20 cellular contexts compared by ENCODE assay signal in genomic region chr9:94586316-94586715, GRCh38. TPM values are rescaled to one million over a fixed set of nuclear protein-coding genes. Genes with fewer than 3 reads are reported as not detected.
A peak's percentile ranks its signal among the peaks of the same experiment; 100 is the strongest.
DNase-seq lines count a peak whose midpoint lies in the region; TF ChIP-seq lines count a peak whose summit lies in the region.
"Had no signal": no experiment of that assay in that cellular context is flagged by ENCODE, and none has a peak within 500 bp of the region (broad histone marks: within the 10 kb centered on the region; RNA-seq: fewer than 3 reads in every experiment).

No MANE protein-coding gene starts in this region.

- H2AFZ ChIP-seq in Loucy (ENCODE audit: low read length) (no peak overlapping the region), mesenchymal stem cell (ENCODE audit: low read depth, low read length) (no peak overlapping the region)

- no peaks in the 10 kb centered on the region for H3K79me2 ChIP-seq in Loucy (ENCODE audit: insufficient read depth, low read length)

- H3K36me3 Mint-ChIP-seq in CD8-positive, alpha-beta memory T cell: no peaks in the 10 kb centered on the region
- H3K36me3 Mint-ChIP-seq: activated naive CD4-positive, alpha-beta T cell treated with anti-CD3 and anti-CD28 coated beads, Interleukin-2, amount 50 U/mL, for 24 hours; immature natural killer cell had no signal

- no peaks in the 10 kb centered on the region for H3F3A ChIP-seq in Loucy (ENCODE audit: low read depth)

- no peak overlapping the region for H3K18ac ChIP-seq in mesenchymal stem cell (ENCODE audit: low read depth in 1 of 2, low read length in 2 of 2)

- H3K9me3 ChIP-seq in CD8-positive, alpha-beta memory T cell (ENCODE audit: low read length): no peaks in the 10 kb centered on the region
- H3K9me3 ChIP-seq in Loucy (ENCODE audit: insufficient read depth, low read depth, low read length) (no peaks in the 10 kb centered on the region), adipocyte (ENCODE audit: control insufficient read depth, low read length) (no peaks in the 10 kb centered on the region), mesenchymal stem cell (ENCODE audit: control insufficient read depth, low read length) (no peaks in the 10 kb centered on the region)
- H3K9me3 ChIP-seq: pancreas, thoracic aorta had no signal

- peak overlapping the region in 4 of 7 donors; percentile 24 to 57 (median 36) for H3K4me3 Mint-ChIP-seq in CD8-positive, alpha-beta memory T cell
- H3K4me3 Mint-ChIP-seq: activated naive CD4-positive, alpha-beta T cell treated with anti-CD3 and anti-CD28 coated beads, Interleukin-2, amount 50 U/mL, for 24 hours; CD4-positive, alpha-beta T cell; endodermal cell; immature natural killer cell had no signal

- H3K23ac ChIP-seq in mesenchymal stem cell (ENCODE audit: low read length in 2 of 2): no peak overlapping the region

- peaks cover 18 to 25% of the 10 kb centered on the region in 2 donors for H3K27me3 Mint-ChIP-seq in CD8-positive, alpha-beta memory T cell

- no peaks in the 10 kb centered on the region for H3K79me1 ChIP-seq in mesenchymal stem cell (replicated peaks; ENCODE audit: low read length, poor library complexity, severe bottlenecking)

- no peak for TF ChIP-seq CTCF in Loucy (conservative IDR thresholded peaks at IDR 0.05; ENCODE audit: low read length)

- CTCF ChIA-PET in CD8-positive, alpha-beta memory T cell (lab: Charles Lee): no interaction called here

- H2BK120ac ChIP-seq in mesenchymal stem cell (ENCODE audit: low read depth, low read length): no peak overlapping the region

- no peak overlapping the region for H3K27ac ChIP-seq in CD8-positive, alpha-beta memory T cell (ENCODE audit: low read depth, low read length)
- H3K27ac ChIP-seq in mesenchymal stem cell (ENCODE audit: low read length, poor library complexity, severe bottlenecking): peak overlapping the region; percentile 17
- H3K27ac ChIP-seq: HL-60, pancreas, thoracic aorta had no signal

- H2BK15ac ChIP-seq in mesenchymal stem cell (ENCODE audit: low read depth, poor library complexity, severe bottlenecking): no peak overlapping the region

- H3K36me3 ChIP-seq in CD8-positive, alpha-beta memory T cell (ENCODE audit: insufficient read depth, low read length): no peaks in the 10 kb centered on the region
- H3K36me3 ChIP-seq in Loucy (ENCODE audit: insufficient read depth, low read length) (no peaks in the 10 kb centered on the region), adipocyte (ENCODE audit: control insufficient read depth, insufficient read depth, low read length, severe bottlenecking) (no peaks in the 10 kb centered on the region), mesenchymal stem cell (ENCODE audit: control insufficient read depth in 1 of 2, insufficient read depth in 2 of 2, low read depth in 1 of 2, low read length in 2 of 2) (no peaks in the 10 kb centered on the region)
- H3K36me3 ChIP-seq: pancreas, thoracic aorta had no signal

- peak overlapping the region; percentile 40 for H3K4me2 ChIP-seq in Loucy (ENCODE audit: low read depth, low read length, poor library complexity, severe bottlenecking)
- H3K4me2 ChIP-seq in mesenchymal stem cell (ENCODE audit: low read length, poor library complexity, severe bottlenecking): no peak overlapping the region

- no peaks in the 10 kb centered on the region for H3K9me2 ChIP-seq in Loucy (replicated peaks; ENCODE audit: low read depth, low read length)

- no peaks in the 10 kb centered on the region for H3K9me3 Mint-ChIP-seq in CD8-positive, alpha-beta memory T cell
- H3K9me3 Mint-ChIP-seq: activated naive CD4-positive, alpha-beta T cell treated with anti-CD3 and anti-CD28 coated beads, Interleukin-2, amount 50 U/mL, for 24 hours; CD4-positive, alpha-beta T cell; endodermal cell; immature natural killer cell had no signal

- H3K9ac ChIP-seq in Loucy (ENCODE audit: low read depth, low read length, poor library complexity, severe bottlenecking) (no peak overlapping the region), adipocyte (ENCODE audit: low read length) (no peak overlapping the region), mesenchymal stem cell (ENCODE audit: low read length) (peak overlapping the region; percentile 54)

- peaks cover 12% of the 10 kb centered on the region for H3K4me1 ChIP-seq in CD8-positive, alpha-beta memory T cell (ENCODE audit: insufficient read depth, low read length)
- peaks cover 7% of the 10 kb centered on the region for H3K4me1 ChIP-seq in Loucy (ENCODE audit: insufficient read depth, low read length, poor library complexity, severe bottlenecking)
- H3K4me1 ChIP-seq in adipocyte (ENCODE audit: control insufficient read depth, insufficient read depth, low read length): peaks cover 5% of the 10 kb centered on the region
- peaks cover 6% of the 10 kb centered on the region for H3K4me1 ChIP-seq in mesenchymal stem cell (ENCODE audit: control insufficient read depth, insufficient read depth, low read depth, low read length)
- H3K4me1 ChIP-seq: pancreas had no signal

- H3K4ac ChIP-seq in mesenchymal stem cell (ENCODE audit: low read depth in 1 of 2, low read length in 2 of 2): no peak overlapping the region

- no peak overlapping the region for H2BK5ac ChIP-seq in mesenchymal stem cell (ENCODE audit: low read depth, low read length, poor library complexity, severe bottlenecking)

- H4K8ac ChIP-seq in mesenchymal stem cell (ENCODE audit: low read length): no peak overlapping the region

- no peak overlapping the region for H3K14ac ChIP-seq in mesenchymal stem cell (ENCODE audit: low read length in 2 of 2)

- no peak overlapping the region for H4K91ac ChIP-seq in mesenchymal stem cell (ENCODE audit: low read length)

- H3K4me3 ChIP-seq in CD8-positive, alpha-beta memory T cell (ENCODE audit: low read length): no peak overlapping the region
- H3K4me3 ChIP-seq in Loucy (ENCODE audit: low read length, poor library complexity, severe bottlenecking) (no peak overlapping the region), adipocyte (ENCODE audit: low read length) (peak overlapping the region; percentile 3), mesenchymal stem cell (ENCODE audit: insufficient read depth in 1 of 2, low read depth in 1 of 2, low read length in 2 of 2) (peak overlapping the region in 1 of 2 experiments; percentile 61)
- H3K4me3 ChIP-seq: pancreas, thoracic aorta had no signal

- WGBS in mesenchymal stem cell: 100% methylated on average over 1 of the region's 4 CpGs

- POLR2A ChIA-PET in CD8-positive, alpha-beta memory T cell (lab: Charles Lee): no interaction called here

- DNase-seq in CD8-positive, alpha-beta memory T cell: no peak
- no peak for DNase-seq in adipocyte (ENCODE audit: low read depth)
- no peak for DNase-seq in mesenchymal stem cell
- DNase-seq in NCI-H2107 (lab: John Stamatoyannopoulos, UW): no peak
- DNase-seq in foreskin melanocyte: no peak
- DNase-seq in NCI-H146 (lab: John Stamatoyannopoulos, UW): no peak
- DNase-seq: activated CD8-positive, alpha-beta memory T cell treated with anti-CD3 and anti-CD28 coated beads, Interleukin-2, amount 50 U/mL, for 4 hours; CD4-positive, alpha-beta T cell; endodermal cell; immature natural killer cell; Karpas-422; NCI-H2081; pancreas had no signal

- no peak overlapping the region for H2AK5ac ChIP-seq in mesenchymal stem cell (ENCODE audit: low read length, severe bottlenecking)

- no peaks in the 10 kb centered on the region for H4K20me1 ChIP-seq in Loucy (ENCODE audit: insufficient read depth, low read length, poor library complexity, severe bottlenecking)

- H3K27me3 ChIP-seq in CD8-positive, alpha-beta memory T cell (ENCODE audit: insufficient read depth, low read length, poor library complexity, severe bottlenecking): no peaks in the 10 kb centered on the region
- H3K27me3 ChIP-seq in Loucy (ENCODE audit: insufficient read depth, low read length, poor library complexity, severe bottlenecking) (no peaks in the 10 kb centered on the region), adipocyte (replicated peaks; ENCODE audit: control insufficient read depth, insufficient read depth, low read length) (peaks cover 3% of the 10 kb centered on the region), mesenchymal stem cell (ENCODE audit: control insufficient read depth in 1 of 2, insufficient read depth in 1 of 2, low read length in 2 of 2) (peaks cover 0 to 3% of the 10 kb centered on the region in 2 experiments)
- H3K27me3 ChIP-seq: pancreas had no signal

- peaks cover 10 to 31% (median 20%) of the 10 kb centered on the region in 3 donors for H3K4me1 Mint-ChIP-seq in CD8-positive, alpha-beta memory T cell
- H3K4me1 Mint-ChIP-seq: immature natural killer cell had no signal

- H2BK12ac ChIP-seq in mesenchymal stem cell (ENCODE audit: low read length in 2 of 2): no peak overlapping the region

- H3K27ac Mint-ChIP-seq in CD8-positive, alpha-beta memory T cell: no peak overlapping the region
- H3K27ac Mint-ChIP-seq: activated naive CD4-positive, alpha-beta T cell treated with anti-CD3 and anti-CD28 coated beads, Interleukin-2, amount 50 U/mL, for 24 hours; CD4-positive, alpha-beta T cell; endodermal cell; immature natural killer cell had no signal

RNA-seq across cellular contexts. Expression of gene FBP2, which starts 7.3 kb away (rescaled TPM):
- total RNA-seq in CD8-positive, alpha-beta memory T cell: not detected
- not detected for polyA plus RNA-seq in CD8-positive, alpha-beta memory T cell
- polyA plus RNA-seq in mesenchymal stem cell (2013, experiment 1 of 2): not detected
- not detected for polyA plus RNA-seq in mesenchymal stem cell (2013, experiment 2 of 2)
- total RNA-seq: CD4-positive, alpha-beta T cell; Daoy; endodermal cell; mucosa of gallbladder; SK-MEL-5 had no signal
- polyA plus RNA-seq: immature natural killer cell had no signal

RNA-seq across cellular contexts. Expression of gene PCAT7, which starts 31.4 kb away (rescaled TPM):
- total RNA-seq in CD8-positive, alpha-beta memory T cell: not detected
- not detected for polyA plus RNA-seq in CD8-positive, alpha-beta memory T cell
- polyA plus RNA-seq in mesenchymal stem cell (2013, experiment 1 of 2): 4.7 TPM
- 4.5 TPM for polyA plus RNA-seq in mesenchymal stem cell (2013, experiment 2 of 2)
- total RNA-seq: CD4-positive, alpha-beta T cell; Daoy; thoracic aorta had no signal
- polyA plus RNA-seq: immature natural killer cell had no signal

RNA-seq across cellular contexts. Expression of gene FBP1, which starts 53.0 kb away (rescaled TPM):
- under 1 TPM; 0.53 to 0.55 TPM for total RNA-seq in CD8-positive, alpha-beta memory T cell
- polyA plus RNA-seq in CD8-positive, alpha-beta memory T cell: 13.3 TPM
- polyA plus RNA-seq in mesenchymal stem cell (2013, experiment 1 of 2): 0.40 TPM
- 0.15 TPM for polyA plus RNA-seq in mesenchymal stem cell (2013, experiment 2 of 2)
- total RNA-seq: Daoy had no signal
